ENCODE assay signal across 17 cellular contexts in the genomic region with DNA sequence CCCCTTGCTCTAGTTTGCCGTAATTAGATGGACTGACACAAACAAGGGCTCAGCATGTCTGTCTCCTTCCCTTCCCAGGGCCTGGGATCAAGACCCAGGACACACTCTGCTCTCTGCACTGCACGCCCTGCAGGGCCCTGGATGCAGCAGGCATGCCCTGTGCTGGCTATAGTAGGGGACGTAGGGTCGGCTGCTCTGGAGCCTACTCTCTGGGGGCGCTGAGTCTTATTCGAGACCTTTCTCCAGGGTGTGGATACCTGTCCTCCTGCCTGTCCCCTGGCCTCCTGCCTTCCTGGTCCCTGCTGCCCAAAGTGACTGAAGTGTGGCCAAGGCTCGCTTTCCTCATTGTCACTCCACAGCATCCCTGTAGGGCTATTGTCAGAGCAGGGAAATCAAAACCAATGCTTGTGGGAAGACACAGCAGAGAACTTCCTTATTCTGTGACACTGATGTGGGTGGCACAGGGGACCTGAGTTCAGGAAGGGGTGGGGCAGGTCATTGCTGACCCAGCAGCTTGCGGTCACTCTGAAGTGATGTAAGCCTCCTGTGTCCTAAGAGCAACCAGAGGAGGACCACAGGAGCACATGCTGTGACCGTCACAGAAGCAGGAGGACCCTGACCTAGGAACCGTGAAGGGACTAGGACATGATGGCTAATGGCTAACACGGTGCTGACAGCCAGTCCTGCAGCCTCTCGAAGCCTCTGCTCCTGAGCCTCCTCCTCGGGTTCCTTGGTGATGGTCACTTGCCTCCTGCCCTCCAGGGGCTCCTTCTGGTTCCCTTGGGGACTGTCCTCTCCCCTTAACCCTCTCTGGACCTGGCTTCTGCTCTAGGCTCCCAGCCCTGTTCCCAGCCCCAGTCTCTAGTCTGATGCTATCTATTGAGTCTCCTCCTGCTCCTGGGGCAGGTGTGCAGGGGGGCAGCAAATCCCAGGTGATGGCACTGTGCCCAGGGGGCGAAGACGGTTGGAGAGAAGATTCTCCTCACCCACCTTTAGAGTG. TPM values are rescaled to one million over a fixed set of nuclear protein-coding genes. Genes with fewer than 3 reads are reported as not detected.
DNase-seq lines count a peak whose midpoint lies in the region; ATAC-seq and TF ChIP-seq lines count a peak whose summit lies in the region.
"Had no signal": no experiment of that assay in that cellular context is flagged by ENCODE, and none has a peak within 500 bp of the region (broad histone marks: within the 10 kb centered on the region; RNA-seq: fewer than 3 reads in every experiment).

No MANE protein-coding gene starts in this region.

- H3K4me1 Mint-ChIP-seq in activated B cell treated with CpG ODN at 0.5 μM for 24 hours = peaks cover 20% of the 10 kb centered on the region

- H3K4me1 ChIP-seq in left ventricle myocardium inferior (no peaks in the 10 kb centered on the region), lower lobe of right lung (no peaks in the 10 kb centered on the region), aorta (ENCODE audit: control insufficient read depth in 1 of 2, insufficient read depth in 2 of 2, low read length in 2 of 2) (no peaks in the 10 kb centered on the region), thyroid gland (peaks cover 0 to 28% of the 10 kb centered on the region in 2 donors), HAP-1 (no peaks in the 10 kb centered on the region)
- H3K4me1 ChIP-seq: vagina had no signal

- H3K9me3 Mint-ChIP-seq in activated B cell treated with CpG ODN at 0.5 μM for 24 hours = no peaks in the 10 kb centered on the region
- H3K9me3 Mint-ChIP-seq: activated naive CD4-positive, alpha-beta T cell treated with anti-CD3 and anti-CD28 coated beads for 36 hours had no signal

- in situ Hi-C loops in HAP-1 (cut with MboI; ENCODE audit: low sequenced_read_pairs) = no loop called here

- POLR2A ChIA-PET in activated B cell treated with CpG ODN at 0.5 μM for 24 hours (lab: Charles Lee) = no interaction called here

- no peak overlapping the region for H3K27ac Mint-ChIP-seq in activated B cell treated with CpG ODN at 0.5 μM for 24 hours
- H3K27ac Mint-ChIP-seq: activated naive CD4-positive, alpha-beta T cell treated with anti-CD3 and anti-CD28 coated beads for 36 hours had no signal

- intact Hi-C loops in Right ventricle myocardium inferior (cut with DNase I) = no loop called here
- intact Hi-C loops in left ventricle myocardium inferior (cut with micrococcal nuclease) = no loop called here
- intact Hi-C loops in activated B cell treated with CpG ODN at 0.5 μM for 24 hours (cut with micrococcal nuclease) = no loop called here
- intact Hi-C loops in lower lobe of right lung (cut with DNase I) = no loop called here
- intact Hi-C loops in aorta (cut with DNase I) = no loop called here
- intact Hi-C loops in thyroid gland (cut with DNase I) = no loop called here

- no peaks in the 10 kb centered on the region for H3K36me3 Mint-ChIP-seq in activated B cell treated with CpG ODN at 0.5 μM for 24 hours (ENCODE audit: low read depth)

- TF ChIP-seq CTCF in left ventricle myocardium inferior (IDR thresholded peaks at IDR 0.05; ENCODE audit: borderline replicate concordance) (no peak), activated B cell treated with CpG ODN at 0.5 μM for 24 hours (IDR thresholded peaks at IDR 0.05) (no peak), lower lobe of right lung (IDR thresholded peaks at IDR 0.05) (no peak), thyroid gland (IDR thresholded peaks at IDR 0.05) (no peak)

- H3K27me3 ChIP-seq in left ventricle myocardium inferior (ENCODE audit: low read depth) (no peaks in the 10 kb centered on the region), lower lobe of right lung (ENCODE audit: low read depth) (no peaks in the 10 kb centered on the region), aorta (ENCODE audit: control insufficient read depth in 1 of 2, insufficient read depth in 2 of 2, low read length in 1 of 2) (no peaks in the 10 kb centered on the region), thyroid gland (no peaks in the 10 kb centered on the region), HAP-1 (ENCODE audit: low read depth) (peaks cover 32% of the 10 kb centered on the region)
- H3K27me3 ChIP-seq: cardiac muscle cell, vagina had no signal

- H3K27me3 Mint-ChIP-seq in activated B cell treated with CpG ODN at 0.5 μM for 24 hours = peaks cover 6% of the 10 kb centered on the region

- ATAC-seq in Right ventricle myocardium inferior (peak; percentile 20), activated B cell treated with CpG ODN at 0.5 μM for 24 hours (ENCODE audit: low read depth) (peak; percentile 45), lower lobe of right lung (peak; percentile 73 to 87), aorta (ENCODE audit: low FRiP score) (no peak)

- no peak overlapping the region for H3K4me3 ChIP-seq in left ventricle myocardium inferior
- no peak overlapping the region for H3K4me3 ChIP-seq in lower lobe of right lung
- no peak overlapping the region for H3K4me3 ChIP-seq in aorta (ENCODE audit: low read length in 2 of 2)
- H3K4me3 ChIP-seq in thyroid gland (replicated peaks in 1 of 3) = no peak overlapping the region
- no peak overlapping the region for H3K4me3 ChIP-seq in HAP-1
- H3K4me3 ChIP-seq: cardiac muscle cell, GM23248, vagina had no signal

- TF ChIP-seq POLR2A in thyroid gland (IDR thresholded peaks at IDR 0.05) = no peak

- DNase-seq in Right ventricle myocardium inferior (ENCODE audit: missing footprints) (no peak), left ventricle myocardium inferior (no peak), activated B cell treated with CpG ODN at 0.5 μM for 24 hours (no peak), lower lobe of right lung (peak; percentile 68), aorta (peak; percentile 64), thyroid gland (no peak), kidney glomerular epithelial cell (lab: John Stamatoyannopoulos, UW) (no peak), HAP-1 (ENCODE audit: low spot score in 2 of 2) (no peak)
- DNase-seq: activated naive CD4-positive, alpha-beta T cell treated with anti-CD3 and anti-CD28 coated beads for 36 hours; DMS79 treated with DMSO at 0.1 percent for 48 hours; GM23248; occipital lobe; stimulated activated CD4-positive, alpha-beta T cell treated with anti-CD3 and anti-CD28 coated beads, Interleukin-15, amount 100 ng/mL, for 24 hours had no signal

- H3K27ac ChIP-seq in left ventricle myocardium inferior (replicated peaks) = no peak overlapping the region
- no peak overlapping the region for H3K27ac ChIP-seq in lower lobe of right lung
- H3K27ac ChIP-seq in aorta (ENCODE audit: low read depth in 1 of 2, low read length in 2 of 2) = no peak overlapping the region
- no peak overlapping the region for H3K27ac ChIP-seq in thyroid gland
- H3K27ac ChIP-seq: cardiac muscle cell, GM23248, vagina had no signal

- CTCF ChIA-PET in activated B cell treated with CpG ODN at 0.5 μM for 24 hours (lab: Charles Lee) = no interaction called here

- H3K4me3 Mint-ChIP-seq in activated B cell treated with CpG ODN at 0.5 μM for 24 hours = peak overlapping the region; percentile 38
- H3K4me3 Mint-ChIP-seq: activated naive CD4-positive, alpha-beta T cell treated with anti-CD3 and anti-CD28 coated beads for 36 hours had no signal

- H3K36me3 ChIP-seq in left ventricle myocardium inferior = no peaks in the 10 kb centered on the region
- H3K36me3 ChIP-seq in lower lobe of right lung = no peaks in the 10 kb centered on the region
- H3K36me3 ChIP-seq in aorta (ENCODE audit: control insufficient read depth in 1 of 2, insufficient read depth in 2 of 2, low read length in 1 of 2) = no peaks in the 10 kb centered on the region
- no peaks in the 10 kb centered on the region for H3K36me3 ChIP-seq in thyroid gland
- H3K36me3 ChIP-seq in HAP-1 (replicated peaks) = no peaks in the 10 kb centered on the region
- H3K36me3 ChIP-seq: cardiac muscle cell, vagina had no signal

- 83 to 86% methylated on average over 15 of the region's 15 CpGs for WGBS in aorta, 2 donors
- 81 to 86% methylated on average over 14 to 15 of the region's 15 CpGs for WGBS in thyroid gland, 2 donors

- no peaks in the 10 kb centered on the region for H3K9me3 ChIP-seq in left ventricle myocardium inferior (replicated peaks)
- no peaks in the 10 kb centered on the region for H3K9me3 ChIP-seq in lower lobe of right lung
- H3K9me3 ChIP-seq in aorta (ENCODE audit: control insufficient read depth, low read length) = no peaks in the 10 kb centered on the region
- H3K9me3 ChIP-seq in thyroid gland = no peaks in the 10 kb centered on the region
- H3K9me3 ChIP-seq in HAP-1 = no peaks in the 10 kb centered on the region
- H3K9me3 ChIP-seq: vagina had no signal

RNA-seq across cellular contexts. Expression of gene APOBEC3A, which starts 10.3 kb away (rescaled TPM):
- 0.78 TPM for total RNA-seq in Right ventricle myocardium inferior
- 0.41 TPM for total RNA-seq in left ventricle myocardium inferior
- not detected in 2 replicates for total RNA-seq in activated B cell treated with CpG ODN at 0.5 μM for 24 hours
- 14.2 TPM for total RNA-seq in lower lobe of right lung
- 1 to 10 TPM; 1.4 to 7.3 TPM for total RNA-seq in aorta
- 1 to 10 TPM in 1 of 2 donors, not detected in 1; 4.4 TPM for polyA plus RNA-seq in aorta
- total RNA-seq in thyroid gland = under 1 TPM in 1 of 4 donors, not detected in 3; 0.67 TPM
- total RNA-seq: activated CD8-positive, alpha-beta memory T cell treated with anti-CD3 and anti-CD28 coated beads for 36 hours; activated naive CD4-positive, alpha-beta T cell treated with anti-CD3 and anti-CD28 coated beads for 36 hours; cardiac muscle cell; GM23248; M059J; occipital lobe; vagina had no signal
- polyA plus RNA-seq: cardiac muscle cell, GM23248 had no signal

RNA-seq across cellular contexts. Expression of gene APOBEC3B, which starts 14.4 kb away (rescaled TPM):
- total RNA-seq in Right ventricle myocardium inferior (0.78 TPM), left ventricle myocardium inferior (0.52 TPM), activated B cell treated with CpG ODN at 0.5 μM for 24 hours (8.0 TPM in 2 replicates), lower lobe of right lung (1.0 TPM), aorta (1 to 10 TPM in 1 of 2 donors, not detected in 1; 1.4 TPM), thyroid gland (1 to 10 TPM in 3 of 4 donors, not detected in 1; 1.7 to 5.1 (median 2.9) TPM)
- polyA plus RNA-seq in aorta = 1 to 10 TPM in 1 of 2 donors, not detected in 1; 2.0 TPM
- total RNA-seq: occipital lobe, vagina had no signal

RNA-seq across cellular contexts. Expression of gene APOBEC3C, which starts 46.3 kb away (rescaled TPM):
- 27.9 TPM for total RNA-seq in Right ventricle myocardium inferior
- 25.1 TPM for total RNA-seq in left ventricle myocardium inferior
- total RNA-seq in activated B cell treated with CpG ODN at 0.5 μM for 24 hours = 173 and 179 TPM in 2 replicates
- 27.8 TPM for total RNA-seq in lower lobe of right lung
- 10 to 100 TPM; 12.4 to 25.3 TPM for total RNA-seq in aorta
- polyA plus RNA-seq in aorta = 10 to 100 TPM; 17.8 TPM
- 10 to 100 TPM in 1 of 4 donors, 1 to 10 TPM in 3; 8.3 to 14.4 (median 9.0) TPM for total RNA-seq in thyroid gland

RNA-seq across cellular contexts. Expression of gene APOBEC3D, which starts 53.2 kb away (rescaled TPM):
- total RNA-seq in Right ventricle myocardium inferior (0.95 TPM), left ventricle myocardium inferior (0.96 TPM), activated B cell treated with CpG ODN at 0.5 μM for 24 hours (42.6 and 52.9 TPM in 2 replicates), lower lobe of right lung (3.0 TPM), aorta (1 to 10 TPM; 1.8 to 4.9 TPM), thyroid gland (1 to 10 TPM in 2 of 4 donors, under 1 TPM in 1, not detected in 1; 0.89 to 2.7 (median 1.1) TPM)
- 1 to 10 TPM in 1 of 2 donors, under 1 TPM in 1; 0.95 to 1.4 TPM for polyA plus RNA-seq in aorta

Comparison
In these comparisons a context has a peak if more than half of its experiments do, and no peak if none do; other contexts are left out.
1. DNase-seq: peak in lower lobe of right lung (single experiment) and aorta (2 of 2); none in Right ventricle myocardium inferior (single experiment), left ventricle myocardium inferior (single experiment), activated B cell treated with CpG ODN at 0.5 μM for 24 hours (single experiment), thyroid gland (0 of 2), kidney glomerular epithelial cell (single experiment) and HAP-1 (0 of 2).